Comparison of ENCODE assay signal across 8 cellular contexts in genomic region chr15:50424066-50424890, GRCh38. TPM values are rescaled to one million over a fixed set of nuclear protein-coding genes. Genes with fewer than 3 reads are reported as not detected.
DNase-seq lines count a peak whose midpoint lies in the region; ATAC-seq and TF ChIP-seq lines count a peak whose summit lies in the region.

Gene USP8 (plus strand): TSS chr15:50424405. CDS start chr15:50439074, 14,669 bp downstream.

- peak within 1 kb of the TSS; percentile 91 for H3K4me2 ChIP-seq in smooth muscle cell

- POLR2A ChIA-PET in AG04450 (lab: Yijun Ruan, JAX) (interaction anchor here (0.6 to 1.5 kb wide), 9 partner anchors 9 to 164 kb away, joined by 3 to 7 read pairs (median 4); partner anchors contain the start of gene GABPB1), WTC11 (lab: Charles Lee) (interaction anchor here (0.5 to 1.0 kb wide), 7 partner anchors 42 to 1548 kb away, joined by 3 to 7 read pairs (median 3); no protein-coding TSS in a partner anchor)

- 0 out of 2 replicates have a peak, but pooled peaks cover 3% of the 10 kb centered on the region for H3K36me3 Mint-ChIP-seq in WTC11

- no peaks in the 10 kb centered on the region for H3K36me3 ChIP-seq in smooth muscle cell (ENCODE audit: low read depth)

- H3K27ac ChIP-seq in AG04450 (ENCODE audit: low read depth, low read length) (peak within 1 kb of the TSS; percentile 80), smooth muscle cell (ENCODE audit: low read depth) (peak within 1 kb of the TSS; percentile 85)

- H3K27me3 ChIP-seq in AG04450 (ENCODE audit: control insufficient read depth, insufficient read depth, low read length) (no peaks in the 10 kb centered on the region), smooth muscle cell (ENCODE audit: low read depth) (no peaks in the 10 kb centered on the region)

- H3K4me3 ChIP-seq in AG04450 (ENCODE audit: low read depth, low read length) (peak within 1 kb of the TSS; percentile 98), cardiac fibroblast (replicated peaks in 1 of 2; ENCODE audit: low read depth in 2 of 2, low read length in 2 of 2) (peak within 1 kb of the TSS; percentile 83 to 95), smooth muscle cell (peak within 1 kb of the TSS; percentile 83)

- peaks cover 32% of the 10 kb centered on the region for H4K20me1 ChIP-seq in smooth muscle cell (ENCODE audit: low read depth)

- TF ChIP-seq CTCF in AG04450 (IDR thresholded peaks at IDR 0.05; ENCODE audit: low read depth, low read length) (no peak), WTC11 (IDR thresholded peaks at IDR 0.05) (no peak), cardiac fibroblast (IDR thresholded peaks at IDR 0.05; ENCODE audit: low read depth, low read length) (no peak), smooth muscle cell (IDR thresholded peaks at IDR 0.05; ENCODE audit: borderline replicate concordance, insufficient read depth, poor library complexity, severe bottlenecking) (no peak)

- H3K27me3 Mint-ChIP-seq in WTC11 (ENCODE audit: low read depth) = no peaks in the 10 kb centered on the region

- H3F3A ChIP-seq in smooth muscle cell (ENCODE audit: low read depth) = peaks cover 6% of the 10 kb centered on the region

- peak; percentile 89 for DNase-seq in AG04450 (ENCODE audit: low read depth, low spot score)
- DNase-seq in NCI-H226 = peak; percentile 100
- peak; percentile 99 for DNase-seq in WTC11 (ENCODE audit: low spot score)
- DNase-seq in cardiac fibroblast (ENCODE audit: low read depth in 2 of 2) = peak; percentile 96 to 99
- DNase-seq in iPS-NIHi7 (ENCODE audit: extremely low spot score) = peak; percentile 99
- DNase-seq in smooth muscle cell (lab: John Stamatoyannopoulos, UW; ENCODE audit: unreplicated experiment) = peak; percentile 79

- peaks cover 50% of the 10 kb centered on the region for H3K79me2 ChIP-seq in smooth muscle cell (ENCODE audit: low read depth)

- ATAC-seq in GM18909 (IDR thresholded peaks at IDR 0.05; ENCODE audit: poor library complexity, unreplicated experiment) (peak; percentile 95), HG03175 (IDR thresholded peaks at IDR 0.05; ENCODE audit: unreplicated experiment) (peak; percentile 94), WTC11 (peak; percentile 100)

- H3K4me3 Mint-ChIP-seq in WTC11 = peak within 1 kb of the TSS; percentile 95

- peaks cover 13% of the 10 kb centered on the region for H3K4me1 ChIP-seq in smooth muscle cell (ENCODE audit: low read depth)

- H3K9me3 ChIP-seq in AG04450 (ENCODE audit: control insufficient read depth, insufficient read depth, low read length) (no peaks in the 10 kb centered on the region; the same call in 1 of the 2 replicates), smooth muscle cell (replicated peaks; ENCODE audit: low read depth) (no peaks in the 10 kb centered on the region)

- CTCF ChIA-PET in AG04450 (lab: Charles Lee) = no interaction called here
- CTCF ChIA-PET in WTC11 (lab: Charles Lee) = interaction anchor here (0.7 kb wide), 1 partner anchor 9 kb away, joined by 4 read pairs; no protein-coding TSS in a partner anchor

- peak within 1 kb of the TSS; percentile 93 for H3K9ac ChIP-seq in smooth muscle cell (ENCODE audit: low read depth)

- peak within 1 kb of the TSS; percentile 87 for H2AFZ ChIP-seq in smooth muscle cell (ENCODE audit: low read depth)

- no peaks in the 10 kb centered on the region for H3K9me3 Mint-ChIP-seq in WTC11

- WGBS in smooth muscle cell (ENCODE audit: low lambda C conversion rate) = 1% methylated on average over 44 of the region's 55 CpGs

- peaks cover 14% of the 10 kb centered on the region for H3K4me1 Mint-ChIP-seq in WTC11

- peak within 1 kb of the TSS; percentile 96 for H3K27ac Mint-ChIP-seq in WTC11

TF ChIP-seq in WTC11, 78 proteins besides CTCF, POLR2A, EP300 and RAD21 (continues in another document):
- 0 out of 2 replicates have a peak, but pooled peaks have one; percentile 24 for TF ChIP-seq KAT7 (CRISPR knock-in tag; IDR thresholded peaks at IDR 0.05; ENCODE audit: borderline replicate concordance)
- TF ChIP-seq ZNF281 (CRISPR knock-in tag; IDR thresholded peaks at IDR 0.05) = 0 out of 2 replicates have a peak, but pooled peaks have one; percentile 49
- no peak for TF ChIP-seq E2F5 (CRISPR knock-in tag; IDR thresholded peaks at IDR 0.05)
- TF ChIP-seq GABPB1 (CRISPR knock-in tag; IDR thresholded peaks at IDR 0.05) = peak; percentile 17; the same call in 1 of the 2 replicates
- 0 out of 2 replicates have a peak, but pooled peaks have one; percentile 57 for TF ChIP-seq HMGXB4 (CRISPR knock-in tag; IDR thresholded peaks at IDR 0.05)
- peak; percentile 69; the same call in 1 of the 2 replicates for TF ChIP-seq ZNF232 (CRISPR knock-in tag; IDR thresholded peaks at IDR 0.05)
- no peak for TF ChIP-seq HMGA2 (CRISPR knock-in tag; IDR thresholded peaks at IDR 0.05)
- no peak for TF ChIP-seq SOX15 (CRISPR knock-in tag; IDR thresholded peaks at IDR 0.05)
- TF ChIP-seq GTF2I (CRISPR knock-in tag; conservative IDR thresholded peaks at IDR 0.05) = no peak
- TF ChIP-seq ARID4B (CRISPR knock-in tag; IDR thresholded peaks at IDR 0.05; ENCODE audit: borderline replicate concordance) = 0 out of 2 replicates have a peak, but pooled peaks have one; percentile 55

RNA-seq across cellular contexts. Expression of gene USP8, which starts in this region (rescaled TPM):
- polyA plus RNA-seq in AG04450 (2011; rRNA removed) (46.8 and 65.0 TPM in 2 replicates), smooth muscle cell (38.3 and 46.0 TPM in 2 replicates)
- 61.9 and 65.6 TPM in 2 replicates for polyA minus RNA-seq in AG04450 (2011; rRNA and poly(A)+ RNA removed)
- total RNA-seq in WTC11 (2021) (56.4 to 63.7 TPM (median 59.4 TPM) in 3 replicates), smooth muscle cell (50.4 and 69.9 TPM in 2 replicates)

Comparison
In these comparisons a context has a peak if more than half of its experiments do, and no peak if none do; other contexts are left out.
1. Peak in every context shown above with its lines: DNase-seq, ATAC-seq, H3K4me3 ChIP-seq and H3K27ac ChIP-seq.